Comparison of ENCODE assay signal across 23 cellular contexts in the genomic region with DNA sequence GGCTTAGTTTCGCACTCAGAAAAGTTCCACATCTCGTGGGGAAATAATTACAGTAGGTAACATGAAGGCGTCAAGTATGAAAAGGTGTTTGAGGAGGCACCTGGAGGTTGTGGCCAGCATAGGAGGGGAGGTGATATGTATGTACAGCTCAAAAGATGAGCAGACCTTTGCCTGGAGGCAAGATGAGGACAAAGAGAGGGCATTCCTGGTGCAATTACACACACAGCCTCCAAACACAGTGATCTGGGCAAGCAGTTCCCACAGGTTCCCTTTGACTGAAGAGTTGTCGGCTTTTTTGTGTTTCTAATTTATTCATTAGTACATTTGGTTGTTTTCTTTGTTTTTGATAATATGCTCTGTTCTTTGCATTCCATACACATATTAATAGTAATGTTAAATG. TPM values are rescaled to one million over a fixed set of nuclear protein-coding genes. Genes with fewer than 3 reads are reported as not detected.
A peak's percentile ranks its signal among the peaks of the same experiment; 100 is the strongest.
DNase-seq lines count a peak whose midpoint lies in the region; ATAC-seq, FAIRE-seq and TF ChIP-seq lines count a peak whose summit lies in the region.
"Had no signal": no experiment of that assay in that cellular context is flagged by ENCODE, and none has a peak within 500 bp of the region (broad histone marks: within the 10 kb centered on the region; RNA-seq: fewer than 3 reads in every experiment).

No MANE protein-coding gene starts in this region.

- H3K9ac ChIP-seq in H9 (ENCODE audit: extremely low read depth, insufficient read length, low read length) (no peak overlapping the region), H1 (replicated peaks in 1 of 4; ENCODE audit: extremely low read depth in 1 of 4, low read depth in 3 of 4, low read length in 3 of 4) (no peak overlapping the region), endodermal cell (ENCODE audit: extremely low read depth, low read length, poor library complexity, severe bottlenecking) (no peak overlapping the region)

- H4K91ac ChIP-seq in H9 (ENCODE audit: insufficient read length, low read depth, low read length) (no peak overlapping the region), H1 (replicated peaks; ENCODE audit: insufficient read length, low read length) (no peak overlapping the region)

- peak; percentile 21 for FAIRE-seq in GM19239 (lab: Jason Lieb, UNC)
- peak; percentile 73 for FAIRE-seq in H1 (lab: Jason Lieb, UNC)
- FAIRE-seq: A204.1, D721Med, GM12878, K562 had no signal

- H2BK20ac ChIP-seq in H9 (ENCODE audit: low read depth, low read length, poor library complexity, severe bottlenecking) = no peak overlapping the region
- no peak overlapping the region for H2BK20ac ChIP-seq in H1 (ENCODE audit: low read length)

- no peak overlapping the region for H2BK5ac ChIP-seq in H9 (ENCODE audit: insufficient read length, low read length)
- no peak overlapping the region for H2BK5ac ChIP-seq in H1 (ENCODE audit: low read depth, low read length)

- peaks cover 32 to 46% (median 39%) of the 10 kb centered on the region in 3 experiments for H3K36me3 Mint-ChIP-seq in H9 (ENCODE audit: insufficient read depth in 1 of 3, low read depth in 3 of 3)
- H3K36me3 Mint-ChIP-seq in activated naive CD4-positive, alpha-beta T cell treated with anti-CD3 and anti-CD28 coated beads for 36 hours (ENCODE audit: low read depth) = no peaks in the 10 kb centered on the region
- H3K36me3 Mint-ChIP-seq in endodermal cell (ENCODE audit: low read depth) = peaks cover 12% of the 10 kb centered on the region
- H3K36me3 Mint-ChIP-seq: CD4-positive, CD25-positive, alpha-beta regulatory T cell had no signal

- H2BK120ac ChIP-seq in H9 (ENCODE audit: low read depth, low read length, poor library complexity, severe bottlenecking) (no peak overlapping the region), H1 (replicated peaks; ENCODE audit: low read depth, low read length) (no peak overlapping the region)

- CTCF ChIA-PET in H1 (lab: Charles Lee; ENCODE audit: partially characterized antibody) = no interaction called here
- CTCF ChIA-PET in activated naive CD4-positive, alpha-beta T cell treated with anti-CD3 and anti-CD28 coated beads for 36 hours (lab: Charles Lee) = interaction anchor here (0.6 kb wide), 1 partner anchor 18 kb away, joined by 3 read pairs; no protein-coding TSS in a partner anchor

- no peaks in the 10 kb centered on the region for H3K9me3 ChIP-seq in H9 (ENCODE audit: control insufficient read depth, low read depth, low read length)
- H3K9me3 ChIP-seq in H1 (ENCODE audit: insufficient read depth in 2 of 2, low read depth in 1 of 2, low read length in 1 of 2) = peaks cover 0 to 4% of the 10 kb centered on the region in 2 experiments; a peak in 1 of 4 replicates
- peaks cover 4% of the 10 kb centered on the region for H3K9me3 ChIP-seq in endodermal cell (ENCODE audit: control insufficient read depth, low read length)
- H3K9me3 ChIP-seq: BE2C had no signal

- H4K20me1 ChIP-seq in H9 (ENCODE audit: control insufficient read depth, insufficient read depth, insufficient read length) (no peaks in the 10 kb centered on the region), H1 (replicated peaks in 1 of 2; ENCODE audit: control insufficient read depth in 1 of 2, insufficient read depth in 2 of 2, low read length in 2 of 2) (no peaks in the 10 kb centered on the region)

- no peak overlapping the region for H4K5ac ChIP-seq in H9 (ENCODE audit: insufficient read length, low read depth, low read length)
- H4K5ac ChIP-seq in H1 (ENCODE audit: insufficient read length, low read depth, low read length) = no peak overlapping the region

- H3K9me3 Mint-ChIP-seq in H9 (peaks cover 35 to 39% of the 10 kb centered on the region in 2 experiments), endodermal cell (peaks cover 38% of the 10 kb centered on the region)
- peaks cover 12% of the 10 kb centered on the region for H3K9me3 Mint-ChIP-seq in activated naive CD4-positive, alpha-beta T cell treated with anti-CD3 and anti-CD28 coated beads for 36 hours

- H3K56ac ChIP-seq in H9 (ENCODE audit: insufficient read length, low read depth, low read length) (no peak overlapping the region), H1 (replicated peaks; ENCODE audit: insufficient read length, low read depth, low read length) (no peak overlapping the region)

- no peak for TF ChIP-seq CTCF in H9 (conservative IDR thresholded peaks at IDR 0.05)
- TF ChIP-seq CTCF in H1 (IDR thresholded peaks at IDR 0.05; ENCODE audit: control extremely low read depth in 1 of 3, insufficient read depth in 1 of 3, low read depth in 1 of 3, low read length in 3 of 3) = no peak
- no peak for TF ChIP-seq CTCF in foreskin fibroblast (IDR thresholded peaks at IDR 0.05; ENCODE audit: low read depth, low read length)
- no peak for TF ChIP-seq CTCF in endodermal cell (conservative IDR thresholded peaks at IDR 0.05)

- no CpG with 5 or more reads among the region's 4 CpGs for WGBS in H9 (ENCODE audit: extremely low coverage, insufficient read length, low lambda C conversion rate)
- WGBS in H1 (ENCODE audit: extremely low coverage in 1 of 2, insufficient coverage in 1 of 2, insufficient read length in 1 of 2, insufficient replicate concordance in 2 of 2, low coverage in 1 of 2, low lambda C conversion rate in 2 of 2, missing lambda C conversion rate in 1 of 2), 2 experiments = 92% methylated on average over 4 of the region's 4 CpGs; no CpG with 5 or more reads in 1 of the 2 experiments
- 85 to 88% methylated on average over 3 to 4 of the region's 4 CpGs for WGBS in endodermal cell (ENCODE audit: insufficient coverage in 1 of 2, insufficient read length in 1 of 2), 2 experiments

- ATAC-seq in GM18870 (IDR thresholded peaks at IDR 0.05; ENCODE audit: unreplicated experiment) = no peak
- ATAC-seq: GM12878, K562 had no signal

- H3K18ac ChIP-seq in H9 (ENCODE audit: insufficient read length, low read depth, low read length) (peak overlapping the region; percentile 14), H1 (ENCODE audit: extremely low read depth, low read length) (no peak overlapping the region)

- TF ChIP-seq RAD21 in H1 (IDR thresholded peaks at IDR 0.05 in 1 of 2, conservative IDR thresholded peaks at IDR 0.05 in 1 of 2; ENCODE audit: low read depth in 2 of 2, low read length in 2 of 2) = no peak

- DNase-seq in GM19239 (ENCODE audit: insufficient read length, low spot score) (no peak), H9 (peak; percentile 55), H1 (ENCODE audit: low read depth in 1 of 2, low spot score in 2 of 2) (peak in 1 of 2 experiments; percentile 33), islet precursor cell (peak; percentile 70), foreskin fibroblast (no peak), endodermal cell (no peak)
- DNase-seq in activated naive CD4-positive, alpha-beta T cell treated with anti-CD3 and anti-CD28 coated beads for 36 hours = no peak
- DNase-seq: ACHN; BE2C; C1 segment of cervical spinal cord; Caco-2; CD4-positive, CD25-positive, alpha-beta regulatory T cell; DMS79 treated with DMSO at 0.1 percent for 48 hours; GOT3; HCEC 1CT; IMR-90 had no signal

- no peak for TF ChIP-seq POLR2A in H1 (IDR thresholded peaks at IDR 0.05; ENCODE audit: control extremely low read depth in 1 of 2, low read depth in 2 of 2, low read length in 2 of 2)

- no peaks in the 10 kb centered on the region; a peak in 2 of 8 replicates for H3K36me3 ChIP-seq in H1 (ENCODE audit: control insufficient read depth in 2 of 4, insufficient read depth in 4 of 4, low read length in 3 of 4)
- H3K36me3 ChIP-seq in endodermal cell (ENCODE audit: control insufficient read depth, insufficient read depth, low read length) = no peaks in the 10 kb centered on the region
- H3K36me3 ChIP-seq: BE2C had no signal

- TF ChIP-seq EP300 in H1 (IDR thresholded peaks at IDR 0.05; ENCODE audit: borderline replicate concordance in 1 of 2, low read depth in 2 of 2, low read length in 2 of 2) = no peak

- H3K27me3 Mint-ChIP-seq in H9 (ENCODE audit: low read depth) = no peaks in the 10 kb centered on the region
- H3K27me3 Mint-ChIP-seq in activated naive CD4-positive, alpha-beta T cell treated with anti-CD3 and anti-CD28 coated beads for 36 hours (ENCODE audit: low read depth) = peaks cover 4% of the 10 kb centered on the region
- peaks cover 2% of the 10 kb centered on the region for H3K27me3 Mint-ChIP-seq in endodermal cell (ENCODE audit: insufficient read depth)

- no peak overlapping the region for H3K4me2 ChIP-seq in H9 (ENCODE audit: insufficient read depth, insufficient read length, low read length)
- peak overlapping the region; percentile 15 to 25; a peak in 2 of 4 replicates for H3K4me2 ChIP-seq in H1 (ENCODE audit: insufficient read depth in 1 of 2, low read depth in 2 of 2, low read length in 2 of 2)

- H3K4me1 ChIP-seq in H9 (ENCODE audit: insufficient read depth, low read length) = peaks cover 4% of the 10 kb centered on the region; the same call in 1 of the 2 replicates
- peaks cover 0 to 3% (median 1%) of the 10 kb centered on the region in 4 experiments; a peak in 4 of 7 replicates for H3K4me1 ChIP-seq in H1 (replicated peaks in 1 of 4; ENCODE audit: control insufficient read depth in 3 of 4, insufficient read depth in 4 of 4, low read length in 3 of 4)
- H3K4me1 ChIP-seq in endodermal cell (ENCODE audit: control insufficient read depth, insufficient read depth, low read length) = no peaks in the 10 kb centered on the region
- H3K4me1 ChIP-seq: BE2C, Caco-2 had no signal

- no peaks in the 10 kb centered on the region for H3K27me3 ChIP-seq in H9 (ENCODE audit: insufficient read depth, low read length)
- H3K27me3 ChIP-seq in H1 (replicated peaks in 1 of 4; ENCODE audit: control insufficient read depth in 3 of 4, extremely low read depth in 1 of 4, insufficient read depth in 3 of 4, low read length in 3 of 4) = no peaks in the 10 kb centered on the region
- no peaks in the 10 kb centered on the region for H3K27me3 ChIP-seq in endodermal cell (ENCODE audit: control insufficient read depth, insufficient read depth, low read length, poor library complexity, severe bottlenecking)
- H3K27me3 ChIP-seq: BE2C had no signal

- no peak overlapping the region for H2AK5ac ChIP-seq in H9 (ENCODE audit: insufficient read length, low read length)
- H2AK5ac ChIP-seq in H1 (ENCODE audit: low read depth, low read length) = no peak overlapping the region; the same call in 1 of the 2 replicates

- peak overlapping the region; percentile 11 to 58 (median 46); a peak in 2 of 7 replicates for H3K27ac Mint-ChIP-seq in H9
- no peak overlapping the region for H3K27ac Mint-ChIP-seq in activated naive CD4-positive, alpha-beta T cell treated with anti-CD3 and anti-CD28 coated beads for 36 hours
- H3K27ac Mint-ChIP-seq in endodermal cell = no peak overlapping the region
- H3K27ac Mint-ChIP-seq: CD4-positive, CD25-positive, alpha-beta regulatory T cell had no signal

- H3K14ac ChIP-seq in H9 (ENCODE audit: insufficient read depth, low read length) (no peak overlapping the region), H1 (ENCODE audit: insufficient read length) (no peak overlapping the region)

- H3K4me3 ChIP-seq in H1 (ENCODE audit: extremely low read depth in 1 of 4, insufficient read depth in 2 of 4, low read depth in 3 of 4, low read length in 4 of 4) (no peak overlapping the region), foreskin fibroblast (ENCODE audit: low read depth in 1 of 2, low read length in 2 of 2) (no peak overlapping the region), endodermal cell (ENCODE audit: low read length) (no peak overlapping the region)
- H3K4me3 ChIP-seq: GM12878, K562 had no signal

- H3K4me1 Mint-ChIP-seq in H9 = peaks cover 15 to 22% of the 10 kb centered on the region in 2 experiments
- H3K4me1 Mint-ChIP-seq in activated naive CD4-positive, alpha-beta T cell treated with anti-CD3 and anti-CD28 coated beads for 36 hours (ENCODE audit: low read depth) = no peaks in the 10 kb centered on the region
- H3K4me1 Mint-ChIP-seq in endodermal cell = no peaks in the 10 kb centered on the region
- H3K4me1 Mint-ChIP-seq: CD4-positive, CD25-positive, alpha-beta regulatory T cell had no signal

- H3K79me1 ChIP-seq in H9 (ENCODE audit: insufficient read depth, low read depth, low read length, poor library complexity, severe bottlenecking) = no peaks in the 10 kb centered on the region
- no peaks in the 10 kb centered on the region for H3K79me1 ChIP-seq in H1 (ENCODE audit: low read depth, low read length)

- H3K27ac ChIP-seq in H9 (ENCODE audit: insufficient read length, low read depth, low read length) (no peak overlapping the region), H1 (ENCODE audit: low read depth, low read length) (no peak overlapping the region), endodermal cell (ENCODE audit: low read depth, low read length) (no peak overlapping the region)
- H3K27ac ChIP-seq: HL-60 had no signal

- H3T11ph ChIP-seq in H9 (ENCODE audit: low read length) = no peak overlapping the region

- H3K79me2 ChIP-seq in H9 (ENCODE audit: insufficient read depth, low read length) (no peaks in the 10 kb centered on the region; the same call in 1 of the 2 replicates), H1 (ENCODE audit: control insufficient read depth in 1 of 2, insufficient read depth in 2 of 2, low read length in 2 of 2) (peaks cover 0 to 5% of the 10 kb centered on the region in 2 experiments; a peak in 1 of 4 replicates)

- H2AFZ ChIP-seq in H9 (ENCODE audit: low read length) = no peak overlapping the region
- no peak overlapping the region for H2AFZ ChIP-seq in H1 (ENCODE audit: low read length)

- intact Hi-C loops in activated naive CD4-positive, alpha-beta T cell treated with anti-CD3 and anti-CD28 coated beads for 36 hours (cut with micrococcal nuclease) = no loop called here

- H2BK12ac ChIP-seq in H9 (ENCODE audit: insufficient read length, low read depth, low read length) (no peak overlapping the region), H1 (ENCODE audit: low read depth, low read length) (no peak overlapping the region)

- H4K8ac ChIP-seq in H9 (replicated peaks; ENCODE audit: insufficient read length, low read depth, low read length) = no peak overlapping the region
- H4K8ac ChIP-seq in H1 (ENCODE audit: extremely low read depth, insufficient read depth, low read length) = no peak overlapping the region

- no peak overlapping the region for H3K4ac ChIP-seq in H9 (ENCODE audit: low read depth, low read length)
- no peak overlapping the region for H3K4ac ChIP-seq in H1 (replicated peaks; ENCODE audit: insufficient read length, low read depth, low read length)

- POLR2A ChIA-PET in H1 (lab: Charles Lee; ENCODE audit: partially characterized antibody) = no interaction called here

- H2BK15ac ChIP-seq in H9 (ENCODE audit: low read depth, low read length) (no peak overlapping the region), H1 (ENCODE audit: low read length) (no peak overlapping the region)

- H3K4me3 Mint-ChIP-seq in H9 (no peak overlapping the region), endodermal cell (no peak overlapping the region)
- no peak overlapping the region for H3K4me3 Mint-ChIP-seq in activated naive CD4-positive, alpha-beta T cell treated with anti-CD3 and anti-CD28 coated beads for 36 hours
- H3K4me3 Mint-ChIP-seq: CD4-positive, CD25-positive, alpha-beta regulatory T cell had no signal

- H3K23me2 ChIP-seq in H9 (ENCODE audit: insufficient read length, low read depth, low read length, poor library complexity, severe bottlenecking) (no peaks in the 10 kb centered on the region), H1 (ENCODE audit: low read depth, low read length) (no peaks in the 10 kb centered on the region)

- H3K23ac ChIP-seq in H9 (ENCODE audit: insufficient read length, low read depth, low read length) = no peak overlapping the region
- no peak overlapping the region for H3K23ac ChIP-seq in H1 (ENCODE audit: insufficient read length)

RNA-seq across cellular contexts. Expression of a gene that starts 46.9 kb away (rescaled TPM):
- total RNA-seq in H9 (2021) (23.9 and 24.9 TPM in 2 replicates), endodermal cell (10 to 100 TPM in 1 of 2 donors, 1 to 10 TPM in 1; 8.7 to 13.4 TPM)
- 47.3 and 48.8 TPM in 2 replicates for total RNA-seq in H1 (2021; fragmentation: NEBNext Ultra II Directional; extraction: Animal tissue kit (Norgen Biotek cat#: 25700))
- polyA plus RNA-seq in H1 (2011; rRNA removed) = 3.1 and 5.5 TPM in 2 replicates
- polyA plus RNA-seq in H1 (2011; cell fraction: cytosol; rRNA removed) = 5.4 TPM
- polyA plus RNA-seq in H1 (2011; cell fraction: nucleus; rRNA removed) = 5.2 TPM
- polyA plus RNA-seq in H1 (2012, experiment 1 of 2) = 6.4 to 14.3 TPM (median 9.8 TPM) in 4 replicates
- polyA plus RNA-seq in H1 (2012, experiment 2 of 2) = 0.93 TPM
- 17.2 TPM for polyA plus RNA-seq in H1 (2013, experiment 1 of 2)
- 18.0 TPM for polyA plus RNA-seq in H1 (2013, experiment 2 of 2)
- 27.7 and 46.4 TPM in 2 replicates for polyA minus RNA-seq in H1 (2011; rRNA and poly(A)+ RNA removed)
- 24.4 TPM for polyA minus RNA-seq in H1 (2011; cell fraction: cytosol; rRNA and poly(A)+ RNA removed)
- polyA minus RNA-seq in H1 (2011; cell fraction: nucleus; rRNA and poly(A)+ RNA removed) = 38.0 TPM
- under 1 TPM; 0.42 to 0.81 TPM for total RNA-seq in activated naive CD4-positive, alpha-beta T cell treated with anti-CD3 and anti-CD28 coated beads for 36 hours
- polyA plus RNA-seq in endodermal cell (2013, experiment 1 of 2) = 27.6 TPM
- polyA plus RNA-seq in endodermal cell (2013, experiment 2 of 2) = 31.1 TPM
- total RNA-seq: G401 had no signal

Comparison
In these comparisons a context has a peak if more than half of its experiments do, and no peak if none do; other contexts are left out.
1. DNase-seq: peak in H9 (single experiment) and islet precursor cell (single experiment); none in GM19239 (single experiment), activated naive CD4-positive, alpha-beta T cell treated with anti-CD3 and anti-CD28 coated beads for 36 hours (single experiment), foreskin fibroblast (0 of 2) and endodermal cell (single experiment).
2. H3K27ac Mint-ChIP-seq: peak in H9 (3 of 3); none in activated naive CD4-positive, alpha-beta T cell treated with anti-CD3 and anti-CD28 coated beads for 36 hours (single experiment) and endodermal cell (single experiment).
3. RNA of a gene that starts 46.9 kb away (total RNA-seq): 47.3 to 48.8 TPM in H1, 23.9 to 24.9 TPM in H9 and 8.7 to 13.4 TPM in endodermal cell; 0.42 to 0.81 TPM in activated naive CD4-positive, alpha-beta T cell treated with anti-CD3 and anti-CD28 coated beads for 36 hours; every median in the first group is over 4 times any median in the second.